In genomic region chr5:133297293-133297692, GRCh38 we compare ENCODE assay signal across 18 cellular contexts.
A peak's percentile ranks its signal among the peaks of the same experiment; 100 is the strongest.
DNase-seq lines count a peak whose midpoint lies in the region; ATAC-seq and TF ChIP-seq lines count a peak whose summit lies in the region.
"Had no signal": no experiment of that assay in that cellular context is flagged by ENCODE, and none has a peak within 500 bp of the region (broad histone marks: within the 10 kb centered on the region; RNA-seq: fewer than 3 reads in every experiment).

No MANE protein-coding gene starts in this region.

- no peak for TF ChIP-seq CTCF in MM.1S (IDR thresholded peaks at IDR 0.05; ENCODE audit: low read length)

- H3K36me3 ChIP-seq in MM.1S (replicated peaks; ENCODE audit: insufficient read depth, low read length): no peaks in the 10 kb centered on the region

- DNase-seq in D341Med (ENCODE audit: low spot score) (peak; percentile 62), M059J (ENCODE audit: low read depth) (peak; percentile 8), NCI-H82 (lab: John Stamatoyannopoulos, UW) (peak; percentile 96), myocyte (ENCODE audit: low read depth) (peak; percentile 69), NCI-H1694 (lab: John Stamatoyannopoulos, UW) (no peak), activated gamma-delta T cell (lab: John Stamatoyannopoulos, UW) (no peak), MM.1S (no peak)
- DNase-seq: AML-193; Caco-2; CD4-positive, alpha-beta T cell; DMS79 treated with DMSO at 0.1 percent for 48 hours; EL; H9 had no signal

- no peaks in the 10 kb centered on the region for H3K9me2 ChIP-seq in MM.1S (replicated peaks; ENCODE audit: insufficient read depth, low read length)

- H3K4me3 ChIP-seq in MM.1S (ENCODE audit: low read length): no peak overlapping the region
- H3K4me3 ChIP-seq: A549, GM12878 had no signal

- H3K27ac ChIP-seq in MM.1S (ENCODE audit: low read length): no peak overlapping the region
- H3K27ac ChIP-seq: 22Rv1, A549, C4-2B had no signal

- H2AFZ ChIP-seq in MM.1S (ENCODE audit: low read length): no peak overlapping the region

- no peaks in the 10 kb centered on the region for H3K27me3 ChIP-seq in MM.1S (replicated peaks; ENCODE audit: insufficient read depth, low read length)

- no peak overlapping the region for H3K4me2 ChIP-seq in MM.1S (ENCODE audit: low read depth, low read length)
- H3K4me2 ChIP-seq: A549 had no signal

- H3K9me3 ChIP-seq in MM.1S (replicated peaks; ENCODE audit: insufficient read depth, low read length): no peaks in the 10 kb centered on the region
- H3K9me3 ChIP-seq: A549, Caco-2 had no signal

- no peak for ATAC-seq in HG03521 (IDR thresholded peaks at IDR 0.05; ENCODE audit: unreplicated experiment)
- ATAC-seq: A549, GM12878 had no signal

- no peaks in the 10 kb centered on the region for H4K20me1 ChIP-seq in MM.1S (ENCODE audit: insufficient read depth, low read length)

- no peaks in the 10 kb centered on the region for H3F3A ChIP-seq in MM.1S (ENCODE audit: insufficient read depth, low read length)

- H3K9ac ChIP-seq in MM.1S (ENCODE audit: low read length): no peak overlapping the region

- H3K4me1 ChIP-seq in MM.1S (ENCODE audit: low read length): no peaks in the 10 kb centered on the region
- H3K4me1 ChIP-seq: Caco-2 had no signal

- no peaks in the 10 kb centered on the region for H3K79me2 ChIP-seq in MM.1S (ENCODE audit: low read length)

Comparison
In these comparisons a context has a peak if more than half of its experiments do, and no peak if none do; other contexts are left out.
1. DNase-seq: peak in D341Med (single experiment), M059J (single experiment), NCI-H82 (single experiment) and myocyte (single experiment); none in NCI-H1694 (single experiment), activated gamma-delta T cell (single experiment) and MM.1S (single experiment).